In the genomic region with DNA sequence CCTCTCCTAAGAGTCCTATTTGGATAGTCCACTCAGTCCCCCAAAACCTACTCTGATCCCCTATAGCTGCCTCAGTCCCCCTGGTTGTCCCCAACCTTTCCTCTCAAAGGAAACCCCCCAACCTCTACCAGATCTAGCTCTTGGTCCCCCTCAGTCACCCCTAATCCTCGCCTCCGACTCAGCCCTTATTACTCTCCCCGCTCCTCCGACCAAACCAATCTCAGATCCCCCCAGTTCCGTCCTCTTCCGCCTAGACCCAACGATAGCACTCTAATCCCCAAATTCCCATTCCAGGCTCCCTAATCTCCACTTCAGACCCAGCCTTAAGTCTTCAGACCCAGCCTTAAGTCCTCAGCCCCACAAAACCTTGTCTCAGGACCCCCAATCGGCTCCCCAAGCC, we compare ENCODE assay signal across 8 cellular contexts. TPM values are rescaled to one million over a fixed set of nuclear protein-coding genes. Genes with fewer than 3 reads are reported as not detected.
DNase-seq lines count a peak whose midpoint lies in the region; ATAC-seq, FAIRE-seq and TF ChIP-seq lines count a peak whose summit lies in the region.

No MANE protein-coding gene starts in this region.

- peak overlapping the region in 1 of 2 experiments; percentile 43 for H2BK12ac ChIP-seq in mesenchymal stem cell (ENCODE audit: low read length in 2 of 2)

- FAIRE-seq in GM12892 (lab: Jason Lieb, UNC): no peak

- H3K27ac Mint-ChIP-seq in activated naive CD4-positive, alpha-beta T cell treated with anti-CD3 and anti-CD28 coated beads, Interleukin-2, amount 50 U/mL, for 24 hours: peak overlapping the region; percentile 95
- H3K27ac Mint-ChIP-seq in central memory CD8-positive, alpha-beta T cell (ENCODE audit: low read depth): peak overlapping the region; percentile 96

- H2AK5ac ChIP-seq in mesenchymal stem cell (ENCODE audit: low read length, severe bottlenecking): peak overlapping the region; percentile 78

- no peaks in the 10 kb centered on the region for H3K27me3 Mint-ChIP-seq in activated naive CD4-positive, alpha-beta T cell treated with anti-CD3 and anti-CD28 coated beads, Interleukin-2, amount 50 U/mL, for 24 hours
- H3K27me3 Mint-ChIP-seq in central memory CD8-positive, alpha-beta T cell: no peaks in the 10 kb centered on the region

- peak overlapping the region; percentile 83 for H4K91ac ChIP-seq in mesenchymal stem cell (ENCODE audit: low read length)

- H3K23ac ChIP-seq in mesenchymal stem cell (ENCODE audit: low read length in 2 of 2): peak overlapping the region in 1 of 2 experiments; percentile 83

- peak overlapping the region; percentile 81 for H3K4me2 ChIP-seq in mesenchymal stem cell (ENCODE audit: low read length, poor library complexity, severe bottlenecking)

- WGBS in mesenchymal stem cell: 11% methylated on average over 8 of the region's 8 CpGs
- 1 to 2% methylated on average over 8 of the region's 8 CpGs for WGBS in aorta, 2 donors

- H3K79me1 ChIP-seq in mesenchymal stem cell (replicated peaks; ENCODE audit: low read length, poor library complexity, severe bottlenecking): no peaks in the 10 kb centered on the region

- peak overlapping the region; percentile 26 for H2BK15ac ChIP-seq in mesenchymal stem cell (ENCODE audit: low read depth, poor library complexity, severe bottlenecking)

- no peak for TF ChIP-seq POLR2A in GM12892 (IDR thresholded peaks at IDR 0.05; ENCODE audit: low read depth, low read length)

- H3K36me3 Mint-ChIP-seq in activated naive CD4-positive, alpha-beta T cell treated with anti-CD3 and anti-CD28 coated beads, Interleukin-2, amount 50 U/mL, for 24 hours: peaks cover 4% of the 10 kb centered on the region
- H3K36me3 Mint-ChIP-seq in central memory CD8-positive, alpha-beta T cell (ENCODE audit: insufficient read depth): peaks cover 33% of the 10 kb centered on the region

- peak overlapping the region in 1 of 2 experiments; percentile 77 for H3K14ac ChIP-seq in mesenchymal stem cell (ENCODE audit: low read length in 2 of 2)

- peak overlapping the region; percentile 94 for H3K4me3 Mint-ChIP-seq in activated naive CD4-positive, alpha-beta T cell treated with anti-CD3 and anti-CD28 coated beads, Interleukin-2, amount 50 U/mL, for 24 hours
- H3K4me3 Mint-ChIP-seq in central memory CD8-positive, alpha-beta T cell: peak overlapping the region; percentile 88

- peak overlapping the region; percentile 98 for H3K9ac ChIP-seq in mesenchymal stem cell (ENCODE audit: low read length)

- H3K9me3 ChIP-seq in mesenchymal stem cell (ENCODE audit: control insufficient read depth, low read length) (no peaks in the 10 kb centered on the region), aorta (ENCODE audit: control insufficient read depth, low read length) (no peaks in the 10 kb centered on the region)

- no peak for DNase-seq in activated naive CD4-positive, alpha-beta T cell (lab: John Stamatoyannopoulos, UW)
- DNase-seq in central memory CD8-positive, alpha-beta T cell (ENCODE audit: low spot score in 2 of 2): no peak
- DNase-seq in mesenchymal stem cell: no peak
- no peak for DNase-seq in aorta
- no peak for DNase-seq in GM12892 (ENCODE audit: insufficient read length)
- no peak for DNase-seq in SW480 (ENCODE audit: low spot score)

- H3K27me3 ChIP-seq in mesenchymal stem cell (ENCODE audit: control insufficient read depth in 1 of 2, insufficient read depth in 1 of 2, low read length in 2 of 2) (no peaks in the 10 kb centered on the region), aorta (ENCODE audit: control insufficient read depth in 1 of 2, insufficient read depth in 2 of 2, low read length in 1 of 2) (no peaks in the 10 kb centered on the region)

- H3K9me3 Mint-ChIP-seq in activated naive CD4-positive, alpha-beta T cell treated with anti-CD3 and anti-CD28 coated beads, Interleukin-2, amount 50 U/mL, for 24 hours: no peaks in the 10 kb centered on the region
- no peaks in the 10 kb centered on the region for H3K9me3 Mint-ChIP-seq in central memory CD8-positive, alpha-beta T cell

- H3K4ac ChIP-seq in mesenchymal stem cell (ENCODE audit: low read depth in 1 of 2, low read length in 2 of 2): peak overlapping the region; percentile 88 to 99

- H3K18ac ChIP-seq in mesenchymal stem cell (ENCODE audit: low read depth in 1 of 2, low read length in 2 of 2): peak overlapping the region; percentile 93 to 99

- ATAC-seq in central memory CD8-positive, alpha-beta T cell (replicated peaks; ENCODE audit: extremely low read depth, poor library complexity, severe bottlenecking): no peak
- peak; percentile 55 for ATAC-seq in aorta (ENCODE audit: low FRiP score)
- no peak for ATAC-seq in HG02678 (IDR thresholded peaks at IDR 0.05; ENCODE audit: unreplicated experiment)

- peak overlapping the region; percentile 40 for H2BK5ac ChIP-seq in mesenchymal stem cell (ENCODE audit: low read depth, low read length, poor library complexity, severe bottlenecking)

- H3K36me3 ChIP-seq in mesenchymal stem cell (ENCODE audit: control insufficient read depth in 1 of 2, insufficient read depth in 2 of 2, low read depth in 1 of 2, low read length in 2 of 2) (no peaks in the 10 kb centered on the region), aorta (ENCODE audit: control insufficient read depth in 1 of 2, insufficient read depth in 2 of 2, low read length in 1 of 2) (no peaks in the 10 kb centered on the region)

- H3K4me1 Mint-ChIP-seq in activated naive CD4-positive, alpha-beta T cell treated with anti-CD3 and anti-CD28 coated beads, Interleukin-2, amount 50 U/mL, for 24 hours: peaks cover 91% of the 10 kb centered on the region
- H3K4me1 Mint-ChIP-seq in central memory CD8-positive, alpha-beta T cell: peaks cover 82% of the 10 kb centered on the region

- peak overlapping the region; percentile 97 for H2AFZ ChIP-seq in mesenchymal stem cell (ENCODE audit: low read depth, low read length)

- H3K4me3 ChIP-seq in mesenchymal stem cell (ENCODE audit: insufficient read depth in 1 of 2, low read depth in 1 of 2, low read length in 2 of 2) (peak overlapping the region; percentile 89 to 93), aorta (ENCODE audit: low read length in 2 of 2) (peak overlapping the region; percentile 63 to 87)

- H2BK120ac ChIP-seq in mesenchymal stem cell (ENCODE audit: low read depth, low read length): peak overlapping the region; percentile 89

- H3K4me1 ChIP-seq in mesenchymal stem cell (ENCODE audit: control insufficient read depth, insufficient read depth, low read depth, low read length) (peaks cover 20% of the 10 kb centered on the region), aorta (ENCODE audit: control insufficient read depth in 1 of 2, insufficient read depth in 2 of 2, low read length in 2 of 2) (peaks cover 0 to 19% of the 10 kb centered on the region in 2 donors)

- intact Hi-C loops in aorta (cut with DNase I): no loop called here

- H3K27ac ChIP-seq in mesenchymal stem cell (ENCODE audit: low read length, poor library complexity, severe bottlenecking) (no peak overlapping the region), aorta (ENCODE audit: low read depth in 1 of 2, low read length in 2 of 2) (peak overlapping the region in 1 of 2 donors; percentile 87)

- H4K8ac ChIP-seq in mesenchymal stem cell (ENCODE audit: low read length): peak overlapping the region; percentile 95

RNA-seq across cellular contexts. Expression of a gene that starts 0.6 kb away (rescaled TPM):
- polyA plus RNA-seq in mesenchymal stem cell (2013, experiment 1 of 2): 23.0 TPM
- 23.9 TPM for polyA plus RNA-seq in mesenchymal stem cell (2013, experiment 2 of 2)
- total RNA-seq in aorta: 10 to 100 TPM; 27.1 to 36.4 TPM
- 10 to 100 TPM in 1 of 2 donors, 1 to 10 TPM in 1; 7.4 to 17.6 TPM for polyA plus RNA-seq in aorta
- polyA plus RNA-seq in GM12892 (2012; ENCODE audit: missing spikeins): 5.5 TPM
